18 cellular contexts compared by ENCODE assay signal in genomic region chr9:134048582-134048968, GRCh38.
"Had no signal": no experiment of that assay in that cellular context is flagged by ENCODE, and none has a peak within 500 bp of the region (broad histone marks: within the 10 kb centered on the region; RNA-seq: fewer than 3 reads in every experiment).

No MANE protein-coding gene starts in this region.

- H3K27ac ChIP-seq: epithelial cell of prostate, esophagus squamous epithelium, pancreas, testis, transverse colon had no signal

- ATAC-seq: stimulated activated effector memory CD8-positive, alpha-beta T cell treated with anti-CD3 and anti-CD28 coated beads, Interleukin-12 subunit alpha, Interleukin-12 subunit beta, amount 100 ng/mL, for 72 hours had no signal

- H3K4me1 ChIP-seq: pancreas had no signal

- H3K27me3 ChIP-seq: esophagus squamous epithelium, pancreas, testis, transverse colon had no signal

- DNase-seq: activated CD4-positive, alpha-beta memory T cell treated with anti-CD3 and anti-CD28 coated beads, Interleukin-2, amount 10 ng/mL, durations not matched to agents 7 days and 5 days; activated CD4-positive, alpha-beta T cell treated with anti-CD3 and anti-CD28 coated beads for 1 hour; activated CD4-positive, alpha-beta T cell treated with anti-CD3 and anti-CD28 coated beads, Interleukin-2, amount 10 ng/mL, durations not matched to agents 7 days and 5 days; activated T-cell treated with anti-CD3 and anti-CD28 coated beads, Interleukin-2, amount 50 U/mL, for 48 hours; dermis blood vessel endothelial cell; effector CD8-positive, alpha-beta T cell; esophagus squamous epithelium; foreskin melanocyte; islet precursor cell; stimulated activated CD4-positive, alpha-beta T cell treated with anti-CD3 and anti-CD28 coated beads, Interleukin-4, amount 100 ng/mL, for 24 hours; transverse colon had no signal

- H3K27me3 Mint-ChIP-seq: activated CD4-positive, alpha-beta memory T cell treated with anti-CD3 and anti-CD28 coated beads, Interleukin-2, amount 10 ng/mL, durations not matched to agents 7 days and 5 days; activated CD4-positive, alpha-beta T cell treated with anti-CD3 and anti-CD28 coated beads, Interleukin-2, amount 10 ng/mL, durations not matched to agents 7 days and 5 days; activated naive CD8-positive, alpha-beta T cell had no signal

- H3K27ac Mint-ChIP-seq: activated CD4-positive, alpha-beta memory T cell treated with anti-CD3 and anti-CD28 coated beads, Interleukin-2, amount 10 ng/mL, durations not matched to agents 7 days and 5 days; activated CD4-positive, alpha-beta T cell treated with anti-CD3 and anti-CD28 coated beads, Interleukin-2, amount 10 ng/mL, durations not matched to agents 7 days and 5 days; activated naive CD8-positive, alpha-beta T cell; activated T-helper 2 cell treated with anti-CD3 and anti-CD28 coated beads, Interferon-gamma antibody, Interleukin-2, Interleukin-4, amounts not matched to agents 10 μg/mL and 5 μg/mL and 100 μg/mL, durations not matched to agents 14 hours and 24 hours and 36 hours; stimulated activated effector memory CD8-positive, alpha-beta T cell treated with anti-CD3 and anti-CD28 coated beads, Interleukin-12 subunit alpha, Interleukin-12 subunit beta, amount 100 ng/mL, for 72 hours had no signal

- H3K9me3 ChIP-seq: esophagus squamous epithelium, mucosa of descending colon, pancreas, testis, transverse colon had no signal

- H3K4me3 ChIP-seq: esophagus squamous epithelium, mucosa of descending colon, pancreas, testis, transverse colon had no signal

- H3K4me3 Mint-ChIP-seq: activated CD4-positive, alpha-beta memory T cell treated with anti-CD3 and anti-CD28 coated beads, Interleukin-2, amount 10 ng/mL, durations not matched to agents 7 days and 5 days; activated CD4-positive, alpha-beta T cell treated with anti-CD3 and anti-CD28 coated beads, Interleukin-2, amount 10 ng/mL, durations not matched to agents 7 days and 5 days; activated naive CD8-positive, alpha-beta T cell; stimulated activated effector memory CD8-positive, alpha-beta T cell treated with anti-CD3 and anti-CD28 coated beads, Interleukin-12 subunit alpha, Interleukin-12 subunit beta, amount 100 ng/mL, for 72 hours had no signal

- H3K4me1 Mint-ChIP-seq: activated CD4-positive, alpha-beta memory T cell treated with anti-CD3 and anti-CD28 coated beads, Interleukin-2, amount 10 ng/mL, durations not matched to agents 7 days and 5 days; activated CD4-positive, alpha-beta T cell treated with anti-CD3 and anti-CD28 coated beads, Interleukin-2, amount 10 ng/mL, durations not matched to agents 7 days and 5 days; stimulated activated effector memory CD8-positive, alpha-beta T cell treated with anti-CD3 and anti-CD28 coated beads, Interleukin-12 subunit alpha, Interleukin-12 subunit beta, amount 100 ng/mL, for 72 hours had no signal

- H3K9me3 Mint-ChIP-seq: activated CD4-positive, alpha-beta memory T cell treated with anti-CD3 and anti-CD28 coated beads, Interleukin-2, amount 10 ng/mL, durations not matched to agents 7 days and 5 days; activated CD4-positive, alpha-beta T cell treated with anti-CD3 and anti-CD28 coated beads, Interleukin-2, amount 10 ng/mL, durations not matched to agents 7 days and 5 days; activated T-helper 2 cell treated with anti-CD3 and anti-CD28 coated beads, Interferon-gamma antibody, Interleukin-2, Interleukin-4, amounts not matched to agents 10 μg/mL and 5 μg/mL and 100 μg/mL, durations not matched to agents 14 hours and 24 hours and 36 hours; stimulated activated effector memory CD8-positive, alpha-beta T cell treated with anti-CD3 and anti-CD28 coated beads, Interleukin-12 subunit alpha, Interleukin-12 subunit beta, amount 100 ng/mL, for 72 hours had no signal
